ENCODE assay signal across 16 cellular contexts in the genomic region with DNA sequence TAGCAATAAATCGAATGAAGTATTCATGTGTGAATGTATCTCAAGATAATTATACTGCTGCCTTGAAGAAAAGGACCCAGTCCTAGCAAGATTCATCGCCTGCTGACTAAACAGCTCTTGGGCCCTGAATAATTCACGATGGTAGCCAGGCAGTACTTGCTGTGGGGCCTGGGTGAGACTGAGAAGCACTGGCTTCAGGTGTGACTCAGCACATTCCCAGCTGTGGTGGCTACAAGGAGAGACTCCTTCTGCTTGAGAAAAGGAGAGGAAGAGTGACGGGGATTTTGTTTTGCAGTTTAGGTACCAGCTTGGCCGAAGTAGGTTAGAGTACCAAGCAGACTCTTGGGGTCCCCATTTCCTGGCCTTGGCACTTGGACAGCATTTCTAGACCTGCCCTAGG. TPM values are rescaled to one million over a fixed set of nuclear protein-coding genes. Genes with fewer than 3 reads are reported as not detected.
DNase-seq lines count a peak whose midpoint lies in the region; ATAC-seq and TF ChIP-seq lines count a peak whose summit lies in the region.
"Had no signal": no experiment of that assay in that cellular context is flagged by ENCODE, and none has a peak within 500 bp of the region (broad histone marks: within the 10 kb centered on the region; RNA-seq: fewer than 3 reads in every experiment).

No MANE protein-coding gene starts in this region.

- TF ChIP-seq CTCF in endodermal cell (conservative IDR thresholded peaks at IDR 0.05) (no peak), mesothelial cell of epicardium (IDR thresholded peaks at IDR 0.05; ENCODE audit: unreplicated experiment) (no peak), mucosa of descending colon (IDR thresholded peaks at IDR 0.05) (no peak)

- H3K9me3 ChIP-seq in endodermal cell (ENCODE audit: control insufficient read depth, low read length) (no peaks in the 10 kb centered on the region), mucosa of descending colon (no peaks in the 10 kb centered on the region)
- H3K9me3 ChIP-seq: right atrium auricular region had no signal

- H4K8ac ChIP-seq in mesendoderm (ENCODE audit: low read depth, low read length): no peak overlapping the region

- H4K5ac ChIP-seq in mesendoderm (ENCODE audit: low read length): peak overlapping the region; percentile 34

- no peak overlapping the region for H3K4me3 Mint-ChIP-seq in endodermal cell
- H3K4me3 Mint-ChIP-seq in mesothelial cell of epicardium: no peak overlapping the region
- H3K4me3 Mint-ChIP-seq: activated naive CD8-positive, alpha-beta T cell treated with anti-CD3 and anti-CD28 coated beads, Interleukin-2, amount 10 ng/mL, durations not matched to agents 7 days and 5 days had no signal

- H3K27me3 Mint-ChIP-seq in endodermal cell (ENCODE audit: insufficient read depth): no peaks in the 10 kb centered on the region
- no peaks in the 10 kb centered on the region for H3K27me3 Mint-ChIP-seq in mesothelial cell of epicardium (ENCODE audit: low read depth)

- no peak overlapping the region for H3K23ac ChIP-seq in mesendoderm (ENCODE audit: low read length)

- no peaks in the 10 kb centered on the region for H3K27me3 ChIP-seq in endodermal cell (ENCODE audit: control insufficient read depth, insufficient read depth, low read length, poor library complexity, severe bottlenecking)
- H3K27me3 ChIP-seq in mesendoderm (ENCODE audit: insufficient read depth, low read length, poor library complexity): no peaks in the 10 kb centered on the region
- H3K27me3 ChIP-seq: right atrium auricular region had no signal

- no peak for TF ChIP-seq POLR2A in GM18505 (IDR thresholded peaks at IDR 0.05; ENCODE audit: borderline replicate concordance, extremely low read depth, insufficient read depth, insufficient read length)

- H3K4me1 ChIP-seq in endodermal cell (ENCODE audit: control insufficient read depth, insufficient read depth, low read length): no peaks in the 10 kb centered on the region
- H3K4me1 ChIP-seq in mesendoderm (ENCODE audit: control insufficient read depth, low read depth, low read length): no peaks in the 10 kb centered on the region
- H3K4me1 ChIP-seq in mucosa of descending colon (ENCODE audit: low read depth): no peaks in the 10 kb centered on the region
- H3K4me1 ChIP-seq: right atrium auricular region had no signal

- H3K79me2 ChIP-seq in mesendoderm (ENCODE audit: control insufficient read depth, insufficient read depth, low read length): no peaks in the 10 kb centered on the region

- no peak overlapping the region for H2BK15ac ChIP-seq in mesendoderm (replicated peaks; ENCODE audit: low read depth)

- 74 to 75% methylated on average over 4 to 5 of the region's 5 CpGs for WGBS in endodermal cell (ENCODE audit: insufficient coverage in 1 of 2, insufficient read length in 1 of 2), 2 experiments
- WGBS in mesendoderm (ENCODE audit: extremely low coverage, insufficient coverage, low lambda C conversion rate): no CpG with 5 or more reads among the region's 5 CpGs

- DNase-seq in ELR (ENCODE audit: low read depth): peak; percentile 34
- DNase-seq in NCI-H460 (ENCODE audit: extremely low read depth, low read depth): peak; percentile 19
- DNase-seq in endodermal cell: peak; percentile 83
- peak; percentile 81 for DNase-seq in mesendoderm
- no peak for DNase-seq in mesothelial cell of epicardium (ENCODE audit: low spot score in 2 of 2, unreplicated experiment in 2 of 2)
- DNase-seq in ecto neural progenitor cell (ENCODE audit: low spot score): no peak
- DNase-seq in mucosa of descending colon: no peak
- DNase-seq: activated naive CD8-positive, alpha-beta T cell treated with anti-CD3 and anti-CD28 coated beads, Interleukin-2, amount 10 ng/mL, durations not matched to agents 7 days and 5 days; dermis blood vessel endothelial cell; KG1; NCI-H2171; T1000 had no signal

- H2BK120ac ChIP-seq in mesendoderm (ENCODE audit: low read depth, low read length): no peak overlapping the region

- ATAC-seq in GM18505 (IDR thresholded peaks at IDR 0.05; ENCODE audit: unreplicated experiment): no peak
- ATAC-seq in mucosa of descending colon: no peak

- H3K9ac ChIP-seq in endodermal cell (ENCODE audit: extremely low read depth, low read length, poor library complexity, severe bottlenecking) (no peak overlapping the region), mesendoderm (ENCODE audit: low read length) (no peak overlapping the region)

- H3K36me3 Mint-ChIP-seq in endodermal cell (ENCODE audit: low read depth) (no peaks in the 10 kb centered on the region), mesothelial cell of epicardium (peaks cover 3% of the 10 kb centered on the region)
- H3K36me3 Mint-ChIP-seq: activated naive CD8-positive, alpha-beta T cell treated with anti-CD3 and anti-CD28 coated beads, Interleukin-2, amount 10 ng/mL, durations not matched to agents 7 days and 5 days had no signal

- H3K4me1 Mint-ChIP-seq in endodermal cell (peaks cover 15% of the 10 kb centered on the region), mesothelial cell of epicardium (no peaks in the 10 kb centered on the region)
- H3K4me1 Mint-ChIP-seq: activated naive CD8-positive, alpha-beta T cell treated with anti-CD3 and anti-CD28 coated beads, Interleukin-2, amount 10 ng/mL, durations not matched to agents 7 days and 5 days had no signal

- peaks cover 5% of the 10 kb centered on the region for H3K9me3 Mint-ChIP-seq in endodermal cell
- peaks cover 12% of the 10 kb centered on the region for H3K9me3 Mint-ChIP-seq in mesothelial cell of epicardium

- H3K79me1 ChIP-seq in mesendoderm (ENCODE audit: low read length): no peaks in the 10 kb centered on the region

- intact Hi-C loops in mucosa of descending colon (cut with DNase I, micrococcal nuclease): no loop called here

- H3K18ac ChIP-seq in mesendoderm (ENCODE audit: low read length): no peak overlapping the region

- no peak overlapping the region for H2BK5ac ChIP-seq in mesendoderm (ENCODE audit: low read length)

- H3K27ac Mint-ChIP-seq in endodermal cell (peak overlapping the region; percentile 90), mesothelial cell of epicardium (no peak overlapping the region)
- H3K27ac Mint-ChIP-seq: activated naive CD8-positive, alpha-beta T cell treated with anti-CD3 and anti-CD28 coated beads, Interleukin-2, amount 10 ng/mL, durations not matched to agents 7 days and 5 days had no signal

- no peak overlapping the region for H3K4ac ChIP-seq in mesendoderm (ENCODE audit: low read depth, low read length)

- H3K4me3 ChIP-seq in endodermal cell (ENCODE audit: low read length): no peak overlapping the region
- no peak overlapping the region for H3K4me3 ChIP-seq in mesendoderm (ENCODE audit: low read length)
- H3K4me3 ChIP-seq in mucosa of descending colon: no peak overlapping the region
- H3K4me3 ChIP-seq: right atrium auricular region had no signal

- no peak overlapping the region for H3K27ac ChIP-seq in endodermal cell (ENCODE audit: low read depth, low read length)
- H3K27ac ChIP-seq in mesendoderm (ENCODE audit: low read depth, low read length): no peak overlapping the region
- H3K27ac ChIP-seq: right atrium auricular region, RWPE1 had no signal

- no peak overlapping the region for H2AK5ac ChIP-seq in mesendoderm (ENCODE audit: low read length)

- no peaks in the 10 kb centered on the region for H3K36me3 ChIP-seq in endodermal cell (ENCODE audit: control insufficient read depth, insufficient read depth, low read length)
- no peaks in the 10 kb centered on the region for H3K36me3 ChIP-seq in mesendoderm (ENCODE audit: control insufficient read depth, insufficient read depth, low read length)
- H3K36me3 ChIP-seq in mucosa of descending colon (ENCODE audit: low read depth): no peaks in the 10 kb centered on the region
- H3K36me3 ChIP-seq: right atrium auricular region had no signal

- H3K4me2 ChIP-seq in mesendoderm (ENCODE audit: low read length): no peak overlapping the region

- peak overlapping the region; percentile 62 for H3K56ac ChIP-seq in mesendoderm (ENCODE audit: low read length)

RNA-seq across cellular contexts. Expression of gene CD200R1L, which starts 47.6 kb away (rescaled TPM):
- total RNA-seq in NCI-H460 (2014; rRNA removed; shearing (Covaris generic)): not detected in 2 replicates
- not detected in 2 replicates for polyA plus RNA-seq in NCI-H460 (2014; cell fraction: nucleus; rRNA removed)
- total RNA-seq in endodermal cell (not detected), mesothelial cell of epicardium (not detected in 3 replicates), mucosa of descending colon (not detected)
- polyA plus RNA-seq in endodermal cell (2013, experiment 1 of 2): not detected
- polyA plus RNA-seq in endodermal cell (2013, experiment 2 of 2): not detected
- polyA plus RNA-seq in mesendoderm (2013, experiment 1 of 2): not detected
- polyA plus RNA-seq in mesendoderm (2013, experiment 2 of 2): not detected
- total RNA-seq: activated naive CD8-positive, alpha-beta T cell treated with anti-CD3 and anti-CD28 coated beads, Interleukin-2, amount 10 ng/mL, durations not matched to agents 7 days and 5 days; dermis blood vessel endothelial cell; lung microvascular endothelial cell; right atrium auricular region had no signal

Comparison
In these comparisons a context has a peak if more than half of its experiments do, and no peak if none do; other contexts are left out.
1. DNase-seq: peak in ELR (single experiment), NCI-H460 (single experiment), endodermal cell (single experiment) and mesendoderm (single experiment); none in mesothelial cell of epicardium (0 of 2), ecto neural progenitor cell (single experiment) and mucosa of descending colon (0 of 3).